ENCODE assay signal across 1 cellular context in genomic region chr2:28274911-28275685, GRCh38.
TF ChIP-seq lines count a peak whose summit lies in the region.

No MANE protein-coding gene starts in this region.

TF ChIP-seq in SK-N-SH, 30 proteins besides CTCF, POLR2A, EP300 and RAD21 (continued from another document):
- TF ChIP-seq TEAD4 (IDR thresholded peaks at IDR 0.05; ENCODE audit: borderline replicate concordance, insufficient read depth) (0 out of 2 replicates have a peak, but pooled peaks have one; percentile 69), FOSL2 (IDR thresholded peaks at IDR 0.05; ENCODE audit: borderline replicate concordance, low read depth) (peak; percentile 94), PBX3 (IDR thresholded peaks at IDR 0.05) (peak; percentile 69), FOXM1 (IDR thresholded peaks at IDR 0.05; ENCODE audit: low read depth) (peak; percentile 79; the same call in 1 of the 2 replicates), POLR2AphosphoS5 (IDR thresholded peaks at IDR 0.05; ENCODE audit: low read depth, low read length) (peak; percentile 63; the same call in 1 of the 2 replicates), NFIC (IDR thresholded peaks at IDR 0.05; ENCODE audit: borderline replicate concordance) (peak; percentile 78), CHD2 (IDR thresholded peaks at IDR 0.05; ENCODE audit: low read length, partially characterized antibody) (no peak), RXRA (IDR thresholded peaks at IDR 0.05; ENCODE audit: borderline replicate concordance, low read depth) (peak; percentile 79; the same call in 1 of the 2 replicates), FOXJ3 (CRISPR knock-in tag; IDR thresholded peaks at IDR 0.05) (no peak), MAX (IDR thresholded peaks at IDR 0.05; ENCODE audit: low read depth) (peak; percentile 95; the same call in 1 of the 2 replicates), JUND (IDR thresholded peaks at IDR 0.05) (peak; percentile 89), MXI1 (IDR thresholded peaks at IDR 0.05; ENCODE audit: low read depth, low read length) (no peak), YY1 (IDR thresholded peaks at IDR 0.05; ENCODE audit: low read depth) (peak; percentile 42; the same call in 1 of the 2 replicates), SIN3A (IDR thresholded peaks at IDR 0.05; ENCODE audit: borderline replicate concordance, low read depth, low read length) (no peak), REST (IDR thresholded peaks at IDR 0.05; ENCODE audit: low read depth, low read length) (0 out of 2 replicates have a peak, but pooled peaks have one; percentile 44), IRF3 (IDR thresholded peaks at IDR 0.05; ENCODE audit: low read depth, low read length) (no peak), GATA2 (CRISPR knock-in tag; IDR thresholded peaks at IDR 0.05) (no peak), NRF1 (IDR thresholded peaks at IDR 0.05; ENCODE audit: low read depth, low read length) (no peak), USF1 (IDR thresholded peaks at IDR 0.05; ENCODE audit: borderline replicate concordance, low read depth) (peak; percentile 86), RFX5 (IDR thresholded peaks at IDR 0.05; ENCODE audit: low read length) (no peak), MEF2A (IDR thresholded peaks at IDR 0.05; ENCODE audit: borderline replicate concordance, low read depth) (0 out of 2 replicates have a peak, but pooled peaks have one; percentile 60), TCF12 (IDR thresholded peaks at IDR 0.05) (peak; percentile 78), TAF1 (IDR thresholded peaks at IDR 0.05; ENCODE audit: borderline replicate concordance, low read depth, low read length) (peak; percentile 67)
